ENCODE assay signal across 28 cellular contexts in genomic region chr13:94140027-94140426, GRCh38.
"Had no signal": no experiment of that assay in that cellular context is flagged by ENCODE, and none has a peak within 500 bp of the region (broad histone marks: within the 10 kb centered on the region; RNA-seq: fewer than 3 reads in every experiment).

No MANE protein-coding gene starts in this region.

- H3K4me3 ChIP-seq: colonic mucosa, esophagus muscularis mucosa, gastroesophageal sphincter, heart right ventricle, lung, mucosa of descending colon, neural progenitor cell, prostate gland, sigmoid colon, testis, tibial nerve, upper lobe of left lung had no signal

- H3K9me3 ChIP-seq: colonic mucosa, esophagus muscularis mucosa, gastroesophageal sphincter, mucosa of descending colon, prostate gland, sigmoid colon, testis, tibial nerve, upper lobe of left lung had no signal

- DNase-seq: colonic mucosa; effector CD8-positive, alpha-beta T cell; foreskin keratinocyte; heart right ventricle; hippocampal formation; kidney; mesenchymal stem cell; mucosa of descending colon; naive B cell; right cardiac atrium; sigmoid colon; stimulated activated CD4-positive, alpha-beta T cell treated with anti-CD3 and anti-CD28 coated beads, Interleukin-2, amount 100 ng/mL, for 24 hours; stimulated activated CD4-positive, alpha-beta T cell treated with anti-CD3 and anti-CD28 coated beads, Interleukin-4, amount 100 ng/mL, for 24 hours; stimulated activated naive CD4-positive, alpha-beta T cell treated with Interleukin-2 at 50 U/mL for 16 hours; substantia nigra; testis; upper lobe of left lung had no signal

- H3K27me3 ChIP-seq: colonic mucosa, esophagus muscularis mucosa, foreskin keratinocyte, gastroesophageal sphincter, heart right ventricle, sigmoid colon, testis, tibial nerve, upper lobe of left lung had no signal

- H3K36me3 Mint-ChIP-seq: mesothelial cell of epicardium; naive B cell; neural progenitor cell; stimulated activated effector memory CD8-positive, alpha-beta T cell treated with anti-CD3 and anti-CD28 coated beads, Interleukin-12 subunit alpha, Interleukin-12 subunit beta, amount 100 ng/mL, for 72 hours had no signal

- H3K4me1 Mint-ChIP-seq: naive B cell; nephron; stimulated activated effector memory CD8-positive, alpha-beta T cell treated with anti-CD3 and anti-CD28 coated beads, Interleukin-12 subunit alpha, Interleukin-12 subunit beta, amount 100 ng/mL, for 72 hours had no signal

- H3K9ac ChIP-seq: neural progenitor cell had no signal

- H3K4me1 ChIP-seq: colonic mucosa, esophagus muscularis mucosa, foreskin keratinocyte, gastroesophageal sphincter, heart right ventricle, prostate gland, testis, tibial nerve, upper lobe of left lung had no signal

- H2AFZ ChIP-seq: neural progenitor cell had no signal

- H3K36me3 ChIP-seq: colonic mucosa, esophagus muscularis mucosa, gastroesophageal sphincter, heart right ventricle, neural progenitor cell, prostate gland, sigmoid colon, tibial nerve, upper lobe of left lung had no signal

- H3K4me3 Mint-ChIP-seq: dendritic cell treated with granulocyte-macrophage colony-stimulating factor and Interleukin-4, amounts not matched to agents 40 ng/mL and 50 ng/mL, for 4 days; mesothelial cell of epicardium; naive B cell; nephron; neural progenitor cell; stimulated activated effector memory CD8-positive, alpha-beta T cell treated with anti-CD3 and anti-CD28 coated beads, Interleukin-12 subunit alpha, Interleukin-12 subunit beta, amount 100 ng/mL, for 72 hours had no signal

- H3K9me3 Mint-ChIP-seq: dendritic cell treated with granulocyte-macrophage colony-stimulating factor and Interleukin-4, amounts not matched to agents 40 ng/mL and 50 ng/mL, for 4 days; mesothelial cell of epicardium; naive B cell; nephron; neural progenitor cell; stimulated activated effector memory CD8-positive, alpha-beta T cell treated with anti-CD3 and anti-CD28 coated beads, Interleukin-12 subunit alpha, Interleukin-12 subunit beta, amount 100 ng/mL, for 72 hours had no signal

- H3K27me3 Mint-ChIP-seq: dendritic cell treated with granulocyte-macrophage colony-stimulating factor and Interleukin-4, amounts not matched to agents 40 ng/mL and 50 ng/mL, for 4 days; naive B cell had no signal

- ATAC-seq: foreskin keratinocyte; gastroesophageal sphincter; heart right ventricle; left lobe of liver; mucosa of descending colon; right cardiac atrium; stimulated activated effector memory CD8-positive, alpha-beta T cell treated with anti-CD3 and anti-CD28 coated beads, Interleukin-12 subunit alpha, Interleukin-12 subunit beta, amount 100 ng/mL, for 72 hours had no signal

- H3K27ac Mint-ChIP-seq: dendritic cell treated with granulocyte-macrophage colony-stimulating factor and Interleukin-4, amounts not matched to agents 40 ng/mL and 50 ng/mL, for 4 days; nephron; neural progenitor cell; stimulated activated effector memory CD8-positive, alpha-beta T cell treated with anti-CD3 and anti-CD28 coated beads, Interleukin-12 subunit alpha, Interleukin-12 subunit beta, amount 100 ng/mL, for 72 hours had no signal

- H3K27ac ChIP-seq: colonic mucosa, esophagus muscularis mucosa, foreskin keratinocyte, gastroesophageal sphincter, heart right ventricle, neural progenitor cell, prostate gland, sigmoid colon, testis, tibial nerve, upper lobe of left lung had no signal

- H3K4me2 ChIP-seq: neural progenitor cell had no signal
